Comparison of ENCODE assay signal across 26 cellular contexts in genomic region chr10:11988924-11989323, GRCh38. TPM values are rescaled to one million over a fixed set of nuclear protein-coding genes. Genes with fewer than 3 reads are reported as not detected.
DNase-seq lines count a peak whose midpoint lies in the region; ATAC-seq and TF ChIP-seq lines count a peak whose summit lies in the region.
"Had no signal": no experiment of that assay in that cellular context is flagged by ENCODE, and none has a peak within 500 bp of the region (broad histone marks: within the 10 kb centered on the region; RNA-seq: fewer than 3 reads in every experiment).

No MANE protein-coding gene starts in this region.

- intact Hi-C loops in left ventricle myocardium inferior (cut with micrococcal nuclease) (loop anchor here (5.0 kb wide), 1 partner anchor 197 kb away; no protein-coding TSS in a partner anchor), left colon (cut with DNase I, micrococcal nuclease) (loop anchor here in 1 of 2 donors (5.0 kb wide), 1 partner anchor 207 kb away; no protein-coding TSS in a partner anchor)

- peaks cover 92% of the 10 kb centered on the region for H3K36me3 Mint-ChIP-seq in stimulated activated effector memory CD8-positive, alpha-beta T cell treated with anti-CD3 and anti-CD28 coated beads, Interleukin-12 subunit alpha, Interleukin-12 subunit beta, amount 100 ng/mL, for 72 hours
- H3K36me3 Mint-ChIP-seq in natural killer cell treated with Interleukin-12 subunit alpha and Interleukin-12 subunit beta and Interleukin-15 and Interleukin-18, amount 100 ng/mL, for 72 hours, result peaks cover 6% of the 10 kb centered on the region

- no peak overlapping the region for H3K4me3 Mint-ChIP-seq in stimulated activated effector memory CD8-positive, alpha-beta T cell treated with anti-CD3 and anti-CD28 coated beads, Interleukin-12 subunit alpha, Interleukin-12 subunit beta, amount 100 ng/mL, for 72 hours
- no peak overlapping the region for H3K4me3 Mint-ChIP-seq in natural killer cell treated with Interleukin-12 subunit alpha and Interleukin-12 subunit beta and Interleukin-15 and Interleukin-18, amount 100 ng/mL, for 72 hours
- H3K4me3 Mint-ChIP-seq: CD8-positive, alpha-beta T cell had no signal

- peak overlapping the region; percentile 27 for H3K27ac ChIP-seq in cardiac muscle cell
- H3K27ac ChIP-seq in left ventricle myocardium inferior (replicated peaks), result no peak overlapping the region
- 0 out of 2 replicates have a peak overlapping the region, but pooled peaks have one; percentile 8 for H3K27ac ChIP-seq in SU-DHL-6 (ENCODE audit: low read depth, low read length)
- H3K27ac ChIP-seq: SJSA1 had no signal

- H3K4me2 ChIP-seq in SU-DHL-6 (ENCODE audit: low read depth, low read length, poor library complexity, severe bottlenecking), result no peak overlapping the region

- H3K79me2 ChIP-seq in SU-DHL-6 (ENCODE audit: insufficient read depth, low read length), result no peaks in the 10 kb centered on the region; the same call in 1 of the 2 replicates

- no peaks in the 10 kb centered on the region for H3K9me3 Mint-ChIP-seq in stimulated activated effector memory CD8-positive, alpha-beta T cell treated with anti-CD3 and anti-CD28 coated beads, Interleukin-12 subunit alpha, Interleukin-12 subunit beta, amount 100 ng/mL, for 72 hours
- H3K9me3 Mint-ChIP-seq in natural killer cell treated with Interleukin-12 subunit alpha and Interleukin-12 subunit beta and Interleukin-15 and Interleukin-18, amount 100 ng/mL, for 72 hours, result no peaks in the 10 kb centered on the region
- H3K9me3 Mint-ChIP-seq: CD8-positive, alpha-beta T cell had no signal

- no peaks in the 10 kb centered on the region for H3K36me3 ChIP-seq in cardiac muscle cell
- peaks cover 21% of the 10 kb centered on the region for H3K36me3 ChIP-seq in left ventricle myocardium inferior
- H3K36me3 ChIP-seq in SU-DHL-6 (ENCODE audit: low read length), result peaks cover 25% of the 10 kb centered on the region

- peak; percentile 64 for ATAC-seq in left colon
- no peak for ATAC-seq in stimulated activated effector memory CD8-positive, alpha-beta T cell treated with anti-CD3 and anti-CD28 coated beads, Interleukin-12 subunit alpha, Interleukin-12 subunit beta, amount 100 ng/mL, for 72 hours
- no peak for ATAC-seq in natural killer cell treated with Interleukin-12 subunit alpha and Interleukin-12 subunit beta and Interleukin-15 and Interleukin-18, amount 100 ng/mL, for 72 hours
- ATAC-seq: CD8-positive, alpha-beta T cell had no signal

- no peaks in the 10 kb centered on the region for H3K9me3 ChIP-seq in cardiac muscle cell (ENCODE audit: low read depth)
- no peaks in the 10 kb centered on the region for H3K9me3 ChIP-seq in left ventricle myocardium inferior (replicated peaks)
- H3K9me3 ChIP-seq in SU-DHL-6 (ENCODE audit: insufficient read depth, low read length), result no peaks in the 10 kb centered on the region
- H3K9me3 ChIP-seq: Caco-2, SJSA1 had no signal

- peaks cover 32% of the 10 kb centered on the region for H3F3A ChIP-seq in SU-DHL-6 (ENCODE audit: insufficient read depth)

- H3K27me3 ChIP-seq in cardiac muscle cell (no peaks in the 10 kb centered on the region), left ventricle myocardium inferior (ENCODE audit: low read depth) (no peaks in the 10 kb centered on the region), SU-DHL-6 (ENCODE audit: low read length) (no peaks in the 10 kb centered on the region)
- H3K27me3 ChIP-seq: SJSA1 had no signal

- H2AFZ ChIP-seq in SU-DHL-6 (ENCODE audit: low read depth, low read length, severe bottlenecking), result no peak overlapping the region

- TF ChIP-seq CTCF in cardiac muscle cell (IDR thresholded peaks at IDR 0.05; ENCODE audit: low read depth, low read length) (no peak), left ventricle myocardium inferior (IDR thresholded peaks at IDR 0.05; ENCODE audit: borderline replicate concordance) (no peak), SU-DHL-6 (IDR thresholded peaks at IDR 0.05; ENCODE audit: insufficient read depth, low read length, poor library complexity, severe bottlenecking) (no peak)

- peak overlapping the region; percentile 30 for H3K27ac Mint-ChIP-seq in stimulated activated effector memory CD8-positive, alpha-beta T cell treated with anti-CD3 and anti-CD28 coated beads, Interleukin-12 subunit alpha, Interleukin-12 subunit beta, amount 100 ng/mL, for 72 hours
- H3K27ac Mint-ChIP-seq in natural killer cell treated with Interleukin-12 subunit alpha and Interleukin-12 subunit beta and Interleukin-15 and Interleukin-18, amount 100 ng/mL, for 72 hours, result no peak overlapping the region
- H3K27ac Mint-ChIP-seq: CD8-positive, alpha-beta T cell had no signal

- no peaks in the 10 kb centered on the region for H4K20me1 ChIP-seq in SU-DHL-6 (ENCODE audit: low read depth, low read length)

- no peak overlapping the region for H3K9ac ChIP-seq in SU-DHL-6 (ENCODE audit: low read length)

- H3K4me3 ChIP-seq in cardiac muscle cell, result no peak overlapping the region
- no peak overlapping the region for H3K4me3 ChIP-seq in left ventricle myocardium inferior
- H3K4me3 ChIP-seq in SU-DHL-6 (ENCODE audit: insufficient read depth, low read length, poor library complexity, severe bottlenecking), result no peak overlapping the region
- H3K4me3 ChIP-seq: SJSA1 had no signal

- H3K9me2 ChIP-seq in SU-DHL-6 (replicated peaks; ENCODE audit: insufficient read depth, low read length), result no peaks in the 10 kb centered on the region

- H3K4me1 ChIP-seq in cardiac muscle cell (ENCODE audit: low read depth) (peaks cover 8% of the 10 kb centered on the region), left ventricle myocardium inferior (peaks cover 11% of the 10 kb centered on the region)
- H3K4me1 ChIP-seq: SJSA1 had no signal

- DNase-seq in cardiac muscle cell (ENCODE audit: low read depth in 1 of 2, low spot score in 1 of 2), result no peak
- DNase-seq in left ventricle myocardium inferior, result no peak
- DNase-seq in left colon, result no peak
- DNase-seq in stimulated activated effector memory CD8-positive, alpha-beta T cell treated with anti-CD3 and anti-CD28 coated beads, Interleukin-12 subunit alpha, Interleukin-12 subunit beta, amount 100 ng/mL, for 72 hours (ENCODE audit: low spot score in 2 of 2), result no peak
- no peak for DNase-seq in stimulated activated CD4-positive, alpha-beta T cell treated with anti-CD3 and anti-CD28 coated beads, Interleukin-4, amount 100 ng/mL, for 24 hours
- DNase-seq in amygdala (lab: John Stamatoyannopoulos, UW), result no peak
- DNase-seq in natural killer cell treated with Interleukin-12 subunit alpha and Interleukin-12 subunit beta and Interleukin-15 and Interleukin-18, amount 100 ng/mL, for 72 hours (ENCODE audit: low spot score), result no peak
- DNase-seq: C1 segment of cervical spinal cord; Caco-2; CD8-positive, alpha-beta T cell; EL; GF-D8; H7; Karpas-422; NCI-H1092 treated with DMSO at 0.1 percent for 48 hours; NCI-H1436; NCI-H187; NCI-H2081 treated with DMSO at 0.1 percent for 48 hours; NCI-H2171 treated with DMSO at 0.1 percent for 48 hours; NCI-H345; NCI-H510A treated with DMSO at 0.1 percent for 48 hours; NCI-H748 treated with DMSO at 0.1 percent for 48 hours; Right ventricle myocardium superior; RPMI8226 had no signal

- H3K4me1 Mint-ChIP-seq in stimulated activated effector memory CD8-positive, alpha-beta T cell treated with anti-CD3 and anti-CD28 coated beads, Interleukin-12 subunit alpha, Interleukin-12 subunit beta, amount 100 ng/mL, for 72 hours, result peaks cover 11% of the 10 kb centered on the region
- peaks cover 5 to 11% of the 10 kb centered on the region in 2 donors for H3K4me1 Mint-ChIP-seq in natural killer cell treated with Interleukin-12 subunit alpha and Interleukin-12 subunit beta and Interleukin-15 and Interleukin-18, amount 100 ng/mL, for 72 hours (ENCODE audit: low read depth in 2 of 2)

- H3K27me3 Mint-ChIP-seq in natural killer cell treated with Interleukin-12 subunit alpha and Interleukin-12 subunit beta and Interleukin-15 and Interleukin-18, amount 100 ng/mL, for 72 hours, result no peaks in the 10 kb centered on the region

RNA-seq across cellular contexts. Expression of gene UPF2, which starts 53.7 kb away (rescaled TPM):
- total RNA-seq in cardiac muscle cell, result 7.4 and 12.8 TPM in 2 replicates
- 13.2 and 15.3 TPM in 2 replicates for polyA plus RNA-seq in cardiac muscle cell
- 17.3 TPM for total RNA-seq in left ventricle myocardium inferior
- 10 to 100 TPM; 18.7 to 18.9 TPM for total RNA-seq in left colon
- total RNA-seq in natural killer cell treated with Interleukin-12 subunit alpha and Interleukin-12 subunit beta and Interleukin-15 and Interleukin-18, amount 100 ng/mL, for 72 hours, result 10 to 100 TPM; 39.6 to 55.1 TPM
